Comparison of ENCODE assay signal across 12 cellular contexts in genomic region chr1:157147906-157148717, GRCh38. TPM values are rescaled to one million over a fixed set of nuclear protein-coding genes. Genes with fewer than 3 reads are reported as not detected.
DNase-seq lines count a peak whose midpoint lies in the region; ATAC-seq and TF ChIP-seq lines count a peak whose summit lies in the region.
"Had no signal": no experiment of that assay in that cellular context is flagged by ENCODE, and none has a peak within 500 bp of the region (broad histone marks: within the 10 kb centered on the region; RNA-seq: fewer than 3 reads in every experiment).

No MANE protein-coding gene starts in this region.

- no peak overlapping the region for H3K4me3 ChIP-seq in choroid plexus epithelial cell (ENCODE audit: low read depth, low read length)

- DNase-seq in DMS53 (lab: John Stamatoyannopoulos, UW) (peak; percentile 39), MV-4-11 (lab: John Stamatoyannopoulos, UW) (peak; percentile 90), choroid plexus epithelial cell (ENCODE audit: low read depth) (peak; percentile 76), immature natural killer cell (no peak), AG08396 (ENCODE audit: low spot score) (no peak)
- no peak for DNase-seq in natural killer cell treated with Interleukin-12 subunit alpha and Interleukin-12 subunit beta and Interleukin-15 and Interleukin-18, amount 100 ng/mL, for 72 hours (ENCODE audit: low spot score)
- no peak for DNase-seq in stimulated activated CD4-positive, alpha-beta T cell treated with anti-CD3 and anti-CD28 coated beads, Interleukin-15, amount 100 ng/mL, for 24 hours
- DNase-seq: GF-D8, NCI-H1417, nephron progenitor cell had no signal

- ATAC-seq in natural killer cell treated with Interleukin-12 subunit alpha and Interleukin-12 subunit beta and Interleukin-15 and Interleukin-18, amount 100 ng/mL, for 72 hours: no peak
- ATAC-seq: activated naive CD4-positive, alpha-beta T cell treated with anti-CD3 and anti-CD28 coated beads, Interleukin-2, amount 50 U/mL, for 72 hours had no signal

- peaks cover 67% of the 10 kb centered on the region for H3K4me1 Mint-ChIP-seq in nephron
- peaks cover 0 to 9% of the 10 kb centered on the region in 2 donors for H3K4me1 Mint-ChIP-seq in natural killer cell treated with Interleukin-12 subunit alpha and Interleukin-12 subunit beta and Interleukin-15 and Interleukin-18, amount 100 ng/mL, for 72 hours (ENCODE audit: low read depth in 2 of 2)
- no peaks in the 10 kb centered on the region for H3K4me1 Mint-ChIP-seq in immature natural killer cell

- no peak overlapping the region for H3K4me3 Mint-ChIP-seq in nephron
- H3K4me3 Mint-ChIP-seq in natural killer cell treated with Interleukin-12 subunit alpha and Interleukin-12 subunit beta and Interleukin-15 and Interleukin-18, amount 100 ng/mL, for 72 hours: no peak overlapping the region
- H3K4me3 Mint-ChIP-seq in immature natural killer cell: no peak overlapping the region
- H3K4me3 Mint-ChIP-seq: nephron progenitor cell had no signal

- no peaks in the 10 kb centered on the region for H3K36me3 Mint-ChIP-seq in nephron (ENCODE audit: low read depth)
- H3K36me3 Mint-ChIP-seq in natural killer cell treated with Interleukin-12 subunit alpha and Interleukin-12 subunit beta and Interleukin-15 and Interleukin-18, amount 100 ng/mL, for 72 hours: no peaks in the 10 kb centered on the region
- H3K36me3 Mint-ChIP-seq in immature natural killer cell: no peaks in the 10 kb centered on the region
- H3K36me3 Mint-ChIP-seq: activated naive CD4-positive, alpha-beta T cell treated with anti-CD3 and anti-CD28 coated beads, Interleukin-2, amount 50 U/mL, for 72 hours had no signal

- no peaks in the 10 kb centered on the region for H3K9me3 Mint-ChIP-seq in nephron
- H3K9me3 Mint-ChIP-seq in natural killer cell treated with Interleukin-12 subunit alpha and Interleukin-12 subunit beta and Interleukin-15 and Interleukin-18, amount 100 ng/mL, for 72 hours: no peaks in the 10 kb centered on the region
- H3K9me3 Mint-ChIP-seq in immature natural killer cell: no peaks in the 10 kb centered on the region
- H3K9me3 Mint-ChIP-seq: activated naive CD4-positive, alpha-beta T cell treated with anti-CD3 and anti-CD28 coated beads, Interleukin-2, amount 50 U/mL, for 72 hours; nephron progenitor cell had no signal

- H3K27me3 Mint-ChIP-seq in nephron (ENCODE audit: low read depth): no peaks in the 10 kb centered on the region
- no peaks in the 10 kb centered on the region for H3K27me3 Mint-ChIP-seq in natural killer cell treated with Interleukin-12 subunit alpha and Interleukin-12 subunit beta and Interleukin-15 and Interleukin-18, amount 100 ng/mL, for 72 hours
- H3K27me3 Mint-ChIP-seq in immature natural killer cell (ENCODE audit: low read depth in 3 of 3): peaks cover 0 to 4% (median 3%) of the 10 kb centered on the region in 3 donors

- TF ChIP-seq CTCF in choroid plexus epithelial cell (conservative IDR thresholded peaks at IDR 0.05; ENCODE audit: low read depth, low read length) (no peak), nephron (IDR thresholded peaks at IDR 0.05; ENCODE audit: unreplicated experiment in 3 of 3) (no peak)

- H3K27ac Mint-ChIP-seq in nephron: peak overlapping the region; percentile 43 to 87 (median 55)
- H3K27ac Mint-ChIP-seq in natural killer cell treated with Interleukin-12 subunit alpha and Interleukin-12 subunit beta and Interleukin-15 and Interleukin-18, amount 100 ng/mL, for 72 hours: peak overlapping the region in 1 of 2 donors; percentile 38
- no peak overlapping the region for H3K27ac Mint-ChIP-seq in immature natural killer cell
- H3K27ac Mint-ChIP-seq: nephron progenitor cell had no signal

RNA-seq across cellular contexts. Expression of gene ETV3, which starts 9.9 kb away (rescaled TPM):
- 10 to 100 TPM; 45.8 to 63.0 TPM for total RNA-seq in natural killer cell treated with Interleukin-12 subunit alpha and Interleukin-12 subunit beta and Interleukin-15 and Interleukin-18, amount 100 ng/mL, for 72 hours
- 10 to 100 TPM in 2 of 3 donors, 1 to 10 TPM in 1; 6.6 to 22.0 (median 20.5) TPM for polyA plus RNA-seq in immature natural killer cell

RNA-seq across cellular contexts. Expression of gene ETV3L, which starts 48.5 kb away (rescaled TPM):
- 1 to 10 TPM; 1.7 to 3.6 TPM for total RNA-seq in natural killer cell treated with Interleukin-12 subunit alpha and Interleukin-12 subunit beta and Interleukin-15 and Interleukin-18, amount 100 ng/mL, for 72 hours
- not detected for polyA plus RNA-seq in immature natural killer cell
- total RNA-seq: activated naive CD4-positive, alpha-beta T cell treated with anti-CD3 and anti-CD28 coated beads, Interleukin-2, amount 50 U/mL, for 72 hours had no signal

Comparison
In these comparisons a context has a peak if more than half of its experiments do, and no peak if none do; other contexts are left out.
1. DNase-seq: peak in DMS53 (single experiment), MV-4-11 (single experiment) and choroid plexus epithelial cell (single experiment); none in natural killer cell treated with Interleukin-12 subunit alpha and Interleukin-12 subunit beta and Interleukin-15 and Interleukin-18, amount 100 ng/mL, for 72 hours (single experiment), immature natural killer cell (0 of 3), stimulated activated CD4-positive, alpha-beta T cell treated with anti-CD3 and anti-CD28 coated beads, Interleukin-15, amount 100 ng/mL, for 24 hours (single experiment) and AG08396 (single experiment).
2. H3K27ac Mint-ChIP-seq: peak in nephron (3 of 3); none in immature natural killer cell (0 of 6).